21 cellular contexts compared by ENCODE assay signal in genomic region chr16:69532761-69533459, GRCh38. TPM values are rescaled to one million over a fixed set of nuclear protein-coding genes. Genes with fewer than 3 reads are reported as not detected.
A peak's percentile ranks its signal among the peaks of the same experiment; 100 is the strongest.
DNase-seq lines count a peak whose midpoint lies in the region; ATAC-seq, FAIRE-seq and TF ChIP-seq lines count a peak whose summit lies in the region.
"Had no signal": no experiment of that assay in that cellular context is flagged by ENCODE, and none has a peak within 500 bp of the region (broad histone marks: within the 10 kb centered on the region; RNA-seq: fewer than 3 reads in every experiment).

No MANE protein-coding gene starts in this region.

- H2BK5ac ChIP-seq in neuronal stem cell (ENCODE audit: low read length) = no peak overlapping the region
- no peak overlapping the region for H2BK5ac ChIP-seq in mesenchymal stem cell (ENCODE audit: low read depth, low read length, poor library complexity, severe bottlenecking)

- H3K4me2 ChIP-seq in K562 (ENCODE audit: insufficient read depth, low read length) (peak overlapping the region; percentile 49), neuronal stem cell (ENCODE audit: insufficient read depth, low read length, poor library complexity, severe bottlenecking) (no peak overlapping the region), mesenchymal stem cell (ENCODE audit: low read length, poor library complexity, severe bottlenecking) (no peak overlapping the region)
- H3K4me2 ChIP-seq: BLaER1, smooth muscle cell had no signal

- H3K27ac ChIP-seq in K562 (ENCODE audit: extremely low read depth, low read depth, low read length) (no peak overlapping the region), neuronal stem cell (replicated peaks; ENCODE audit: low read length) (no peak overlapping the region), mesenchymal stem cell (ENCODE audit: low read length, poor library complexity, severe bottlenecking) (no peak overlapping the region)
- H3K27ac ChIP-seq: BLaER1, ovary, WERI-Rb-1 had no signal

- peak overlapping the region; percentile 85 for H3K27ac Mint-ChIP-seq in HFFc6
- H3K27ac Mint-ChIP-seq: T-helper 17 cell had no signal

- H2AFZ ChIP-seq in K562 (ENCODE audit: low read depth, low read length) = peak overlapping the region; percentile 88
- peak overlapping the region; percentile 2 for H2AFZ ChIP-seq in neuronal stem cell (ENCODE audit: low read length)
- no peak overlapping the region for H2AFZ ChIP-seq in mesenchymal stem cell (ENCODE audit: low read depth, low read length)

- peak; percentile 40 for TF ChIP-seq CTCF in HFFc6 (IDR thresholded peaks at IDR 0.05)
- TF ChIP-seq CTCF in K562 (IDR thresholded peaks at IDR 0.05 in 2 of 3, conservative IDR thresholded peaks at IDR 0.05 in 1 of 3; ENCODE audit: insufficient read depth in 2 of 3, low read depth in 1 of 3, low read length in 3 of 3) = peak in 2 of 3 experiments; percentile 7 to 30; a peak in 3 of 6 replicates

- H3K18ac ChIP-seq in neuronal stem cell (ENCODE audit: low read length) (no peak overlapping the region), mesenchymal stem cell (ENCODE audit: low read depth in 1 of 2, low read length in 2 of 2) (no peak overlapping the region)

- FAIRE-seq in K562 (lab: Jason Lieb, UNC) = no peak
- FAIRE-seq: H54 had no signal

- CTCF ChIA-PET in K562 (lab: Yijun Ruan, JAX; ENCODE audit: low intra/inter-chr PET ratio) = no interaction called here

- ATAC-seq in K562 (peak; percentile 17; the same call in 1 of the 3 replicates), GM18511 (IDR thresholded peaks at IDR 0.05; ENCODE audit: unreplicated experiment) (no peak)
- ATAC-seq: left colon, T-helper 17 cell had no signal

- H3K9me3 Mint-ChIP-seq in HFFc6 = no peaks in the 10 kb centered on the region

- TF ChIP-seq EP300 in K562 (IDR thresholded peaks at IDR 0.05; ENCODE audit: low read length) = no peak

- H3K9ac ChIP-seq in K562 (ENCODE audit: insufficient read depth in 1 of 2, low read depth in 2 of 2, low read length in 2 of 2) (peak overlapping the region; percentile 8 to 28; a peak in 1 of 4 replicates), neuronal stem cell (ENCODE audit: low read depth, low read length, poor library complexity) (no peak overlapping the region), mesenchymal stem cell (ENCODE audit: low read length) (no peak overlapping the region)
- H3K9ac ChIP-seq: BLaER1 had no signal

- TF ChIP-seq POLR2A in K562 (conservative IDR thresholded peaks at IDR 0.05) = no peak

- no peaks in the 10 kb centered on the region for H3K79me2 ChIP-seq in K562 (ENCODE audit: control insufficient read depth, insufficient read depth, low read length)

- H3K9me3 ChIP-seq in K562 (replicated peaks; ENCODE audit: control insufficient read depth, insufficient read depth, low read depth, low read length) (no peaks in the 10 kb centered on the region), neuronal stem cell (replicated peaks in 1 of 2; ENCODE audit: control insufficient read depth in 2 of 2, insufficient read depth in 1 of 2, low read depth in 1 of 2, low read length in 2 of 2) (no peaks in the 10 kb centered on the region), mesenchymal stem cell (ENCODE audit: control insufficient read depth, low read length) (no peaks in the 10 kb centered on the region)
- H3K9me3 ChIP-seq: BLaER1, ovary had no signal

- no peaks in the 10 kb centered on the region for H3K36me3 ChIP-seq in K562 (ENCODE audit: control insufficient read depth, insufficient read depth, low read length)
- no peaks in the 10 kb centered on the region for H3K36me3 ChIP-seq in neuronal stem cell (replicated peaks in 1 of 2; ENCODE audit: control insufficient read depth in 2 of 2, insufficient read depth in 2 of 2, low read length in 2 of 2)
- H3K36me3 ChIP-seq in mesenchymal stem cell (ENCODE audit: control insufficient read depth in 1 of 2, insufficient read depth in 2 of 2, low read depth in 1 of 2, low read length in 2 of 2) = no peaks in the 10 kb centered on the region
- H3K36me3 ChIP-seq: BLaER1, ovary, WERI-Rb-1 had no signal

- BruUV-seq in K562 (replicated peaks; lab: Mats Ljungman, UMichigan) = no TSS peak

- H4K91ac ChIP-seq in neuronal stem cell (ENCODE audit: low read depth, low read length, poor library complexity) (no peak overlapping the region), mesenchymal stem cell (ENCODE audit: low read length) (no peak overlapping the region)

- POLR2A ChIA-PET in K562 (lab: Yijun Ruan, JAX) = interaction anchor here (0.6 to 1.2 kb wide), 2 partner anchors 31 to 154 kb away, joined by 3 to 4 read pairs; no protein-coding TSS in a partner anchor

- DNase-seq in EL = peak; percentile 23
- DNase-seq in HFFc6 = no peak
- DNase-seq in K562 (ENCODE audit: extremely low read depth in 1 of 4, low spot score in 3 of 4) = peak in 2 of 4 experiments; percentile 14 to 44
- DNase-seq in neuronal stem cell (ENCODE audit: low spot score) = no peak
- DNase-seq in activated T-cell treated with anti-CD3 and anti-CD28 coated beads for 4 hours = no peak
- DNase-seq in mesenchymal stem cell = no peak
- DNase-seq: activated effector memory CD4-positive, alpha-beta T cell treated with Interleukin-2 at 50 U/mL for 16 hours; cerebellar nuclear complex; effector memory CD4-positive, alpha-beta T cell; hypothalamus; left colon; NCI-H146; NK-92 treated with Interleukin-12 subunit alpha and Interleukin-12 subunit beta, amount 100 ng/mL, for 24 hours; ovary; SHP77; T-helper 17 cell; WERI-Rb-1 had no signal

- WGBS in K562 (ENCODE audit: insufficient coverage, low coverage, missing lambda C conversion rate) = 8% methylated on average over 9 of the region's 9 CpGs
- WGBS in neuronal stem cell (ENCODE audit: extremely low coverage in 2 of 2, insufficient read length in 2 of 2, insufficient replicate concordance in 1 of 2), 2 donors = no CpG with 5 or more reads among the region's 9 CpGs
- 54% methylated on average over 7 of the region's 9 CpGs for WGBS in mesenchymal stem cell

- no peak overlapping the region for H2AK5ac ChIP-seq in neuronal stem cell (ENCODE audit: low read depth, low read length)
- H2AK5ac ChIP-seq in mesenchymal stem cell (ENCODE audit: low read length, severe bottlenecking) = no peak overlapping the region

- H4K8ac ChIP-seq in neuronal stem cell (ENCODE audit: low read depth, low read length) (no peak overlapping the region), mesenchymal stem cell (ENCODE audit: low read length) (no peak overlapping the region)

- H3K27me3 Mint-ChIP-seq in HFFc6 (ENCODE audit: insufficient read depth) = peaks cover 3% of the 10 kb centered on the region; the same call in 1 of the 2 replicates

- no peak overlapping the region for H3K4me3 ChIP-seq in K562
- no peak overlapping the region for H3K4me3 ChIP-seq in neuronal stem cell (ENCODE audit: low read length in 2 of 2)
- no peak overlapping the region for H3K4me3 ChIP-seq in mesenchymal stem cell (ENCODE audit: insufficient read depth in 1 of 2, low read depth in 1 of 2, low read length in 2 of 2)
- H3K4me3 ChIP-seq: BLaER1, ovary, smooth muscle cell had no signal

- no peaks in the 10 kb centered on the region for H4K20me1 ChIP-seq in K562 (replicated peaks; ENCODE audit: control insufficient read depth, insufficient read depth, low read length)
- H4K20me1 ChIP-seq: BLaER1 had no signal

- H3K14ac ChIP-seq in neuronal stem cell (ENCODE audit: low read length) = no peak overlapping the region
- no peak overlapping the region for H3K14ac ChIP-seq in mesenchymal stem cell (ENCODE audit: low read length in 2 of 2)

- intact Hi-C loops in K562 (cut with micrococcal nuclease) = no loop called here

- H2BK15ac ChIP-seq in neuronal stem cell (ENCODE audit: low read length) (no peak overlapping the region), mesenchymal stem cell (ENCODE audit: low read depth, poor library complexity, severe bottlenecking) (no peak overlapping the region)

- H3K4me1 Mint-ChIP-seq in HFFc6 (ENCODE audit: low read depth) = peaks cover 78% of the 10 kb centered on the region

- H2BK120ac ChIP-seq in neuronal stem cell (ENCODE audit: low read depth, low read length) (no peak overlapping the region), mesenchymal stem cell (ENCODE audit: low read depth, low read length) (no peak overlapping the region)

- no peak overlapping the region for H3K23ac ChIP-seq in neuronal stem cell (ENCODE audit: low read depth, low read length, poor library complexity)
- no peak overlapping the region for H3K23ac ChIP-seq in mesenchymal stem cell (ENCODE audit: low read length in 2 of 2)

- H3K4me1 ChIP-seq in K562 (replicated peaks in 1 of 2; ENCODE audit: control insufficient read depth in 2 of 2, insufficient read depth in 2 of 2, low read length in 2 of 2) = peaks cover 19 to 25% of the 10 kb centered on the region in 2 experiments
- H3K4me1 ChIP-seq in neuronal stem cell (ENCODE audit: control insufficient read depth in 2 of 2, insufficient read depth in 1 of 2, low read depth in 1 of 2, low read length in 2 of 2) = peaks cover 8% of the 10 kb centered on the region in 2 donors
- peaks cover 9% of the 10 kb centered on the region for H3K4me1 ChIP-seq in mesenchymal stem cell (ENCODE audit: control insufficient read depth, insufficient read depth, low read depth, low read length)

- H3K9me1 ChIP-seq in K562 (ENCODE audit: control insufficient read depth, insufficient read depth, low read length) = no peaks in the 10 kb centered on the region

- in situ Hi-C loops in K562 (cut with MboI) = no loop called here

- H3K4me3 Mint-ChIP-seq in HFFc6 = peak overlapping the region; percentile 67
- H3K4me3 Mint-ChIP-seq: T-helper 17 cell had no signal

- H3K4ac ChIP-seq in neuronal stem cell (ENCODE audit: low read length) (no peak overlapping the region), mesenchymal stem cell (ENCODE audit: low read depth in 1 of 2, low read length in 2 of 2) (no peak overlapping the region)

- H3K27me3 ChIP-seq in K562 (ENCODE audit: control insufficient read depth in 2 of 2, insufficient read depth in 2 of 2, low read length in 2 of 2) (no peaks in the 10 kb centered on the region), neuronal stem cell (ENCODE audit: control insufficient read depth in 3 of 3, insufficient read depth in 3 of 3, low read depth in 1 of 3, low read length in 3 of 3) (no peaks in the 10 kb centered on the region), mesenchymal stem cell (ENCODE audit: control insufficient read depth in 1 of 2, insufficient read depth in 1 of 2, low read length in 2 of 2) (no peaks in the 10 kb centered on the region)
- H3K27me3 ChIP-seq: BLaER1, ovary had no signal

- H3K79me1 ChIP-seq in neuronal stem cell (ENCODE audit: low read depth, low read length) (no peaks in the 10 kb centered on the region), mesenchymal stem cell (replicated peaks; ENCODE audit: low read length, poor library complexity, severe bottlenecking) (no peaks in the 10 kb centered on the region)

- H3K36me3 Mint-ChIP-seq in HFFc6 (ENCODE audit: low read depth) = peaks cover 10% of the 10 kb centered on the region

- H2BK12ac ChIP-seq in neuronal stem cell (ENCODE audit: low read length) (no peak overlapping the region), mesenchymal stem cell (ENCODE audit: low read length in 2 of 2) (peak overlapping the region in 1 of 2 experiments; percentile 45)

- no peak for TF ChIP-seq RAD21 in K562 (CRISPR knock-in tag; conservative IDR thresholded peaks at IDR 0.05 in 1 of 2, IDR thresholded peaks at IDR 0.05 in 1 of 2)

RNA-seq across cellular contexts. Expression of gene NFAT5, which starts 32.9 kb away (rescaled TPM):
- 100 to 1,000 TPM in 1 of 6 experiments, 10 to 100 TPM in 5; 52.0 to 114 (median 63.7) TPM for total RNA-seq in HFFc6 (2021; fragmentation: NEBNext Ultra II Directional; extraction: Animal tissue kit (Norgen Biotek cat#: 25700))
- total RNA-seq in K562 (2011; cell fraction: chromatin; rRNA removed; ENCODE audit: low replicate concordance) = 50.5 and 147 TPM in 2 replicates
- 18.5 and 31.5 TPM in 2 replicates for total RNA-seq in K562 (2011; cell fraction: nucleolus; rRNA removed)
- total RNA-seq in K562 (2011; cell fraction: nucleoplasm; rRNA removed) = 46.2 and 74.0 TPM in 2 replicates
- total RNA-seq in K562 (2014; rRNA removed) (4.3 and 6.9 TPM in 2 replicates), K562 (2014; rRNA removed; fragmentation: Illumina TruSeq; extraction: Trizol) (11.1 and 12.4 TPM in 2 replicates), K562 (2015; rRNA removed; fragmentation: Illumina TruSeq; extraction: Trizol) (15.2 and 15.3 TPM in 2 replicates), K562 (2021) (15.1 and 17.3 TPM in 2 replicates)
- polyA plus RNA-seq in K562 (2011; rRNA removed) (20.5 and 20.7 TPM in 2 replicates), K562 (2014; fragmentation: Illumina TruSeq; extraction: Trizol) (12.2 and 13.4 TPM in 2 replicates), K562 (2014; fragmentation: Nextera tagmentation; extraction: Ambion mirVana) (1 to 10 TPM in 1 of 2 experiments, under 1 TPM in 1; 0.78 to 1.6 TPM), K562 (2014; rRNA removed) (8.6 and 8.8 TPM in 2 replicates)
- polyA plus RNA-seq in K562 (2011; cell fraction: cytosol; rRNA removed) = 7.0 and 8.9 TPM in 2 replicates
- polyA plus RNA-seq in K562 (2011; cell fraction: nucleus; rRNA removed) = 21.7 and 33.1 TPM in 2 replicates
- polyA plus RNA-seq in K562 (2012) = 4.5 and 4.7 TPM in 2 replicates
- 66.5 and 69.2 TPM in 2 replicates for polyA minus RNA-seq in K562 (2011; rRNA and poly(A)+ RNA removed)
- 20.5 and 22.2 TPM in 2 replicates for polyA minus RNA-seq in K562 (2011; cell fraction: cytosol; rRNA and poly(A)+ RNA removed)
- 21.0 and 32.2 TPM in 2 replicates for polyA minus RNA-seq in K562 (2011; cell fraction: nucleus; rRNA and poly(A)+ RNA removed)
- 14.3 TPM for polyA plus RNA-seq in neuronal stem cell (2013, experiment 1 of 2)
- 15.4 TPM for polyA plus RNA-seq in neuronal stem cell (2013, experiment 2 of 2)
- 30.9 TPM for polyA plus RNA-seq in mesenchymal stem cell (2013, experiment 1 of 2)
- 25.5 TPM for polyA plus RNA-seq in mesenchymal stem cell (2013, experiment 2 of 2)

Comparison
In these comparisons a context has a peak if more than half of its experiments do, and no peak if none do; other contexts are left out.
1. H3K9ac ChIP-seq: peak in K562 (2 of 2); none in neuronal stem cell (single experiment) and mesenchymal stem cell (single experiment).